Comparison of ENCODE assay signal across 1 cellular context in genomic region chr9:101443358-101443757, GRCh38.
TF ChIP-seq lines count a peak whose summit lies in the region.

No MANE protein-coding gene starts in this region.

TF ChIP-seq in H1, 55 proteins besides CTCF, POLR2A, EP300 and RAD21:
- no peak for TF ChIP-seq EGR1 (IDR thresholded peaks at IDR 0.05; ENCODE audit: borderline replicate concordance, low read depth, low read length)
- no peak for TF ChIP-seq USF2 (IDR thresholded peaks at IDR 0.05; ENCODE audit: low read length)
- TF ChIP-seq BACH1 (IDR thresholded peaks at IDR 0.05; ENCODE audit: low read length) = no peak
- no peak for TF ChIP-seq CBX5 (IDR thresholded peaks at IDR 0.05; ENCODE audit: low read depth, low read length)
- no peak for TF ChIP-seq ATF2 (IDR thresholded peaks at IDR 0.05; ENCODE audit: low read length)
